ENCODE assay signal across 35 cellular contexts in the genomic region with DNA sequence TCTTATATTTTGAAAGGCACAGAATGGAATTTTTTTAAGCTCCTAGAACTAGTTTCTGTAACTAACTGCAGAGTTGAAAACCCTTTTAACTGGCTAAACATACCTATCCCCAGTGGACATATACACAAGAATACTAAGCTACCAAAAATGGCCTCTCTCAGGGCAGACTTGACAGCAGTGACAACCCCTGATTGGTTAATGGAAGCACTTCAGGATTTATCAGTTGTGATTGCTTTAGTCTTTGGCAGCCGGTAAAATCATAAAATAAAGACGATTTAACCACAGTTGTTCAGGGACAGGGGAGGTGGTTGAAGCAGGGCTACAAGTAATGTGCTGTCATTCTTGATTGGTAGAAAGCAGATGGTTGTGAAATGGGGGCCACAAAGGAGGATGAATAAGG.
"Had no signal": no experiment of that assay in that cellular context is flagged by ENCODE, and none has a peak within 500 bp of the region (broad histone marks: within the 10 kb centered on the region; RNA-seq: fewer than 3 reads in every experiment).

No MANE protein-coding gene starts in this region.

- H3K9me3 ChIP-seq: MG63 had no signal

- H3K9ac ChIP-seq: KMS-11 had no signal

- DNase-seq: Karpas-422, Kasumi-1, KG1, MG63, MM.1S, MV-4-11, NCI-H1048, NCI-H1092, NCI-H1092 treated with DMSO at 0.1 percent for 48 hours, NCI-H1105, NCI-H1105 treated with DMSO at 0.1 percent for 48 hours, NCI-H1417, NCI-H1417 treated with DMSO at 0.1 percent for 48 hours, NCI-H1436, NCI-H1436 treated with DMSO at 0.1 percent for 48 hours, NCI-H146, NCI-H1694, NCI-H1694 treated with DMSO at 0.1 percent for 48 hours, NCI-H187, NCI-H187 treated with DMSO at 0.1 percent for 48 hours, NCI-H1930, NCI-H2029, NCI-H2029 treated with DMSO at 0.1 percent for 48 hours, NCI-H2081, NCI-H2081 treated with DMSO at 0.1 percent for 48 hours, NCI-H2107, NCI-H2171, NCI-H2171 treated with DMSO at 0.1 percent for 48 hours, NCI-H2227 treated with DMSO at 0.1 percent for 48 hours, NCI-H226, NCI-H345, NCI-H446, NCI-H446 treated with DMSO at 0.1 percent for 48 hours, NCI-H510A had no signal

- H3K27ac ChIP-seq: KMS-11 had no signal

- H3K27me3 ChIP-seq: MG63 had no signal

- H3K4me2 ChIP-seq: KMS-11 had no signal

- H3K4me3 ChIP-seq: MG63 had no signal

- H3K36me3 ChIP-seq: MG63 had no signal
